ENCODE assay signal across 36 cellular contexts in the genomic region with DNA sequence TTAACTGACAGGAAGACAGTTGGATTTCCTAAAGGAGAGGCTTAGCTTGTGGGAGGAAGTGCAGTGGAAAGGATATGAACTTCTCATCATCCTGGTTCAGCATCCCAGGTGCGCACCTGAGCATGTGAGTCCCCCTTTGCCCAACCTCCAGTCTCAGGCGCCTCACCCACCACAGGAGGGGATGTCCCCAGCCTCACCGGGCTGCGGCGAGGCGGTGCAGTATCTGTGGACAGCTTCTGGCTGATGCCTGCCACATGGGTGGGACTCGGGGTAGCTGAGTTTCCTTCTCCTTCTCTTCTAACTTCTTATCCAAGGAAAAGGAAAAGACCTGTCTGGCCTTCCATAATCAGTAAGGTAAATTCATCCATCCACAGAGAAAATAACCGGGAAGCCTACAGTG.
"Had no signal": no experiment of that assay in that cellular context is flagged by ENCODE, and none has a peak within 500 bp of the region (broad histone marks: within the 10 kb centered on the region; RNA-seq: fewer than 3 reads in every experiment).

No MANE protein-coding gene starts in this region.

- H3K4me1 ChIP-seq: ascending aorta had no signal

- H3K27ac Mint-ChIP-seq: activated B cell treated with CpG ODN at 0.5 μM for 24 hours; activated CD4-positive, alpha-beta memory T cell treated with anti-CD3 and anti-CD28 coated beads for 36 hours; activated CD4-positive, alpha-beta T cell treated with anti-CD3 and anti-CD28 coated beads, Interleukin-2, amount 10 ng/mL, durations not matched to agents 24 days and 14 days; activated CD8-positive, alpha-beta memory T cell treated with anti-CD3 and anti-CD28 coated beads, Interleukin-2, amount 10 ng/mL, durations not matched to agents 7 days and 5 days; activated CD8-positive, alpha-beta T cell treated with anti-CD3 and anti-CD28 coated beads, Interleukin-2, amount 10 ng/mL, durations not matched to agents 7 days and 5 days; activated naive CD4-positive, alpha-beta T cell treated with anti-CD3 and anti-CD28 coated beads, Interleukin-2, amount 10 ng/mL, durations not matched to agents 7 days and 5 days; activated naive CD4-positive, alpha-beta T cell treated with anti-CD3 and anti-CD28 coated beads, Interleukin-2, amount 50 U/mL, for 24 hours; activated naive CD8-positive, alpha-beta T cell; activated naive CD8-positive, alpha-beta T cell treated with anti-CD3 and anti-CD28 coated beads, Interleukin-2, amount 10 ng/mL, durations not matched to agents 7 days and 5 days; activated naive CD8-positive, alpha-beta T cell treated with anti-CD3 and anti-CD28 coated beads, Interleukin-2, amount 50 U/mL, for 24 hours; activated T-cell treated with anti-CD3 and anti-CD28 coated beads, Interleukin-2, amount 50 U/mL, for 24 hours; activated T-helper 2 cell treated with anti-CD3 and anti-CD28 coated beads, Interferon-gamma antibody, Interleukin-2, Interleukin-4, amounts not matched to agents 10 μg/mL and 5 μg/mL and 100 μg/mL, durations not matched to agents 14 hours and 24 hours and 36 hours; brain; T-helper 1 cell treated with Interleukin-12 subunit alpha and Interleukin-12 subunit beta and Interleukin-4 antibody, amounts not matched to agents 30 μg/mL and 1 μg/mL, for 36 hours; T-helper 2 cell treated with Interferon-gamma antibody and Interleukin-4, amounts not matched to agents 5 μg/mL and 100 μg/mL, for 36 hours had no signal

- H3K4me3 ChIP-seq: ascending aorta, cardiac muscle cell had no signal

- H3K36me3 ChIP-seq: ascending aorta, cardiac muscle cell had no signal

- H3K9me3 Mint-ChIP-seq: activated CD4-positive, alpha-beta T cell treated with anti-CD3 and anti-CD28 coated beads, Interleukin-2, amount 10 ng/mL, durations not matched to agents 24 days and 14 days; activated naive CD4-positive, alpha-beta T cell treated with anti-CD3 and anti-CD28 coated beads, Interleukin-2, amount 50 U/mL, for 24 hours; T-helper 1 cell treated with Interleukin-12 subunit alpha and Interleukin-12 subunit beta and Interleukin-4 antibody, amounts not matched to agents 30 μg/mL and 1 μg/mL, for 36 hours had no signal

- H3K27ac ChIP-seq: ascending aorta, cardiac muscle cell, VCaP had no signal

- H3K4me1 Mint-ChIP-seq: activated B cell treated with CpG ODN at 0.5 μM for 24 hours; activated CD4-positive, alpha-beta T cell treated with anti-CD3 and anti-CD28 coated beads, Interleukin-2, amount 10 ng/mL, durations not matched to agents 24 days and 14 days; activated CD8-positive, alpha-beta memory T cell treated with anti-CD3 and anti-CD28 coated beads, Interleukin-2, amount 10 ng/mL, durations not matched to agents 7 days and 5 days; activated naive CD4-positive, alpha-beta T cell treated with anti-CD3 and anti-CD28 coated beads, Interleukin-2, amount 10 ng/mL, durations not matched to agents 7 days and 5 days; activated naive CD4-positive, alpha-beta T cell treated with anti-CD3 and anti-CD28 coated beads, Interleukin-2, amount 50 U/mL, for 24 hours; activated naive CD8-positive, alpha-beta T cell treated with anti-CD3 and anti-CD28 coated beads, Interleukin-2, amount 10 ng/mL, durations not matched to agents 7 days and 5 days; activated naive CD8-positive, alpha-beta T cell treated with anti-CD3 and anti-CD28 coated beads, Interleukin-2, amount 50 U/mL, for 24 hours; central memory CD8-positive, alpha-beta T cell had no signal

- ATAC-seq: activated CD8-positive, alpha-beta memory T cell treated with anti-CD3 and anti-CD28 coated beads, Interleukin-2, amount 10 ng/mL, durations not matched to agents 7 days and 5 days; activated CD8-positive, alpha-beta T cell treated with anti-CD3 and anti-CD28 coated beads, Interleukin-2, amount 10 ng/mL, durations not matched to agents 7 days and 5 days; activated naive CD8-positive, alpha-beta T cell treated with anti-CD3 and anti-CD28 coated beads, Interleukin-2, amount 50 U/mL, for 24 hours had no signal

- H3K27me3 ChIP-seq: ascending aorta, cardiac muscle cell had no signal

- DNase-seq: activated B cell treated with CpG ODN at 0.5 μM for 24 hours; activated CD4-positive, alpha-beta memory T cell treated with anti-CD3 and anti-CD28 coated beads for 36 hours; activated CD4-positive, alpha-beta T cell treated with anti-CD3 and anti-CD28 coated beads for 4 hours; activated CD4-positive, alpha-beta T cell treated with anti-CD3 and anti-CD28 coated beads, Interleukin-2, amount 10 ng/mL, durations not matched to agents 24 days and 14 days; activated CD4-positive, alpha-beta T cell treated with anti-CD3 and anti-CD28 coated beads, Interleukin-2, amount 50 U/mL, for 1 hour; activated CD4-positive, alpha-beta T cell treated with anti-CD3 and anti-CD28 coated beads, Interleukin-2, amount 50 U/mL, for 4 hours; activated CD4-positive, CD25-positive, alpha-beta regulatory T cell treated with anti-CD3 and anti-CD28 coated beads, Interleukin-2, amount 50 U/mL, for 72 hours; activated CD8-positive, alpha-beta memory T cell treated with anti-CD3 and anti-CD28 coated beads for 24 hours; activated CD8-positive, alpha-beta memory T cell treated with anti-CD3 and anti-CD28 coated beads, Interleukin-2, amount 10 ng/mL, durations not matched to agents 7 days and 5 days; activated CD8-positive, alpha-beta memory T cell treated with anti-CD3 and anti-CD28 coated beads, Interleukin-2, amount 50 U/mL, for 48 hours; activated CD8-positive, alpha-beta T cell treated with anti-CD3 and anti-CD28 coated beads, Interleukin-2, amount 10 ng/mL, durations not matched to agents 7 days and 5 days; activated effector memory CD4-positive, alpha-beta T cell treated with Interleukin-2 at 50 U/mL for 16 hours; activated gamma-delta T cell; activated naive CD4-positive, alpha-beta T cell treated with anti-CD3 and anti-CD28 coated beads, Interleukin-2, amount 10 ng/mL, durations not matched to agents 7 days and 5 days; activated naive CD4-positive, alpha-beta T cell treated with Interleukin-2 at 50 U/mL for 16 hours; activated naive CD8-positive, alpha-beta T cell treated with anti-CD3 and anti-CD28 coated beads, Interleukin-2, amount 10 ng/mL, durations not matched to agents 7 days and 5 days; activated naive CD8-positive, alpha-beta T cell treated with anti-CD3 and anti-CD28 coated beads, Interleukin-2, amount 50 U/mL, for 24 hours; activated T-cell treated with anti-CD3 and anti-CD28 coated beads, Interleukin-2, amount 50 U/mL, for 24 hours; activated T-cell treated with anti-CD3 and anti-CD28 coated beads, Interleukin-2, amount 50 U/mL, for 48 hours; amygdala; anterior cingulate cortex; caudate nucleus; cerebellar nuclear complex; T-helper 1 cell; T-helper 2 cell; T-helper 9 cell had no signal

- H3K4me3 Mint-ChIP-seq: activated B cell treated with CpG ODN at 0.5 μM for 24 hours; activated CD4-positive, alpha-beta memory T cell treated with anti-CD3 and anti-CD28 coated beads for 36 hours; activated CD4-positive, alpha-beta T cell treated with anti-CD3 and anti-CD28 coated beads, Interleukin-2, amount 10 ng/mL, durations not matched to agents 24 days and 14 days; activated CD8-positive, alpha-beta memory T cell treated with anti-CD3 and anti-CD28 coated beads, Interleukin-2, amount 10 ng/mL, durations not matched to agents 7 days and 5 days; activated CD8-positive, alpha-beta T cell treated with anti-CD3 and anti-CD28 coated beads, Interleukin-2, amount 10 ng/mL, durations not matched to agents 7 days and 5 days; activated naive CD4-positive, alpha-beta T cell treated with anti-CD3 and anti-CD28 coated beads, Interleukin-2, amount 10 ng/mL, durations not matched to agents 7 days and 5 days; activated naive CD4-positive, alpha-beta T cell treated with anti-CD3 and anti-CD28 coated beads, Interleukin-2, amount 50 U/mL, for 24 hours; activated naive CD8-positive, alpha-beta T cell; activated naive CD8-positive, alpha-beta T cell treated with anti-CD3 and anti-CD28 coated beads, Interleukin-2, amount 10 ng/mL, durations not matched to agents 7 days and 5 days; activated naive CD8-positive, alpha-beta T cell treated with anti-CD3 and anti-CD28 coated beads, Interleukin-2, amount 50 U/mL, for 24 hours; activated T-cell treated with anti-CD3 and anti-CD28 coated beads, Interleukin-2, amount 50 U/mL, for 24 hours; brain; central memory CD8-positive, alpha-beta T cell; T-helper 1 cell treated with Interleukin-12 subunit alpha and Interleukin-12 subunit beta and Interleukin-4 antibody, amounts not matched to agents 30 μg/mL and 1 μg/mL, for 36 hours; T-helper 2 cell treated with Interferon-gamma antibody and Interleukin-4, amounts not matched to agents 5 μg/mL and 100 μg/mL, for 36 hours had no signal

- H3K9me3 ChIP-seq: ascending aorta had no signal

- H3K36me3 Mint-ChIP-seq: activated CD8-positive, alpha-beta memory T cell treated with anti-CD3 and anti-CD28 coated beads, Interleukin-2, amount 10 ng/mL, durations not matched to agents 7 days and 5 days; activated naive CD4-positive, alpha-beta T cell treated with anti-CD3 and anti-CD28 coated beads, Interleukin-2, amount 10 ng/mL, durations not matched to agents 7 days and 5 days; activated naive CD8-positive, alpha-beta T cell treated with anti-CD3 and anti-CD28 coated beads, Interleukin-2, amount 10 ng/mL, durations not matched to agents 7 days and 5 days; brain had no signal

- H3K27me3 Mint-ChIP-seq: activated B cell treated with CpG ODN at 0.5 μM for 24 hours; activated CD4-positive, alpha-beta memory T cell treated with anti-CD3 and anti-CD28 coated beads for 36 hours; activated CD4-positive, alpha-beta T cell treated with anti-CD3 and anti-CD28 coated beads, Interleukin-2, amount 10 ng/mL, durations not matched to agents 24 days and 14 days; activated CD8-positive, alpha-beta memory T cell treated with anti-CD3 and anti-CD28 coated beads, Interleukin-2, amount 10 ng/mL, durations not matched to agents 7 days and 5 days; activated naive CD4-positive, alpha-beta T cell treated with anti-CD3 and anti-CD28 coated beads, Interleukin-2, amount 10 ng/mL, durations not matched to agents 7 days and 5 days; activated naive CD4-positive, alpha-beta T cell treated with anti-CD3 and anti-CD28 coated beads, Interleukin-2, amount 50 U/mL, for 24 hours; activated naive CD8-positive, alpha-beta T cell; activated naive CD8-positive, alpha-beta T cell treated with anti-CD3 and anti-CD28 coated beads, Interleukin-2, amount 10 ng/mL, durations not matched to agents 7 days and 5 days; activated naive CD8-positive, alpha-beta T cell treated with anti-CD3 and anti-CD28 coated beads, Interleukin-2, amount 50 U/mL, for 24 hours; activated T-cell treated with anti-CD3 and anti-CD28 coated beads, Interleukin-2, amount 50 U/mL, for 24 hours; brain; central memory CD8-positive, alpha-beta T cell had no signal
